ENCODE assay signal across 36 cellular contexts in the genomic region with DNA sequence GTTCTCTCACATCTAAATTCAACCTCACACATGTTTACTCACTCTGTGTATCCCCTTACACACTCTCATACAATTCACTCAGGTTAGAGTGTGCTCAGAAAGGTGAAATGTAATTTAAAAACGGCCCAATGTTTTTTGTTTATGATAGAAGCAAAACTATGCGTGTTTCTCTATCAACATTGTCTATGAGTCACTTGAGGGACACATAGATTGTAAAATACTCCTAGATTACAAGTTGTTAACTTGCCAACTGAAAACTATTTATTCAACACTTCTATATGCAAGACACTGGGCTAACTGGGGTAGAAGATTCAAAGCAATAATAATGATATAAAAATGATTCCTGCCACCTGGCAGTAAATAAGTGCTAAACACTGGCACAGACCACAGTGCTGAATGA. TPM values are rescaled to one million over a fixed set of nuclear protein-coding genes. Genes with fewer than 3 reads are reported as not detected.
"Had no signal": no experiment of that assay in that cellular context is flagged by ENCODE, and none has a peak within 500 bp of the region (broad histone marks: within the 10 kb centered on the region; RNA-seq: fewer than 3 reads in every experiment).

No MANE protein-coding gene starts in this region.

- H3K4me1 Mint-ChIP-seq: naive thymus-derived CD8-positive, alpha-beta T cell; stimulated activated naive B cell treated with anti-CD40 and anti-IgM and Interleukin-4, amounts not matched to agents 10 μg/mL and 1 μg/mL and 100 μg/mL, for 72 hours had no signal

- DNase-seq: activated CD4-positive, alpha-beta T cell treated with anti-CD3 and anti-CD28 coated beads for 4 hours; activated CD4-positive, alpha-beta T cell treated with anti-CD3 and anti-CD28 coated beads, Interleukin-2, amount 50 U/mL, for 4 hours; activated effector memory CD4-positive, alpha-beta T cell treated with Interleukin-2 at 50 U/mL for 16 hours; activated naive CD4-positive, alpha-beta T cell treated with Interleukin-2 at 50 U/mL for 16 hours; activated T-cell treated with anti-CD3 and anti-CD28 coated beads for 4 hours; cortex of kidney; effector memory CD8-positive, alpha-beta T cell; erythroblast; foreskin melanocyte; glutamatergic neuron; left cardiac atrium; mammary epithelial cell; naive thymus-derived CD8-positive, alpha-beta T cell; nucleus accumbens; pancreas; stimulated activated CD4-positive, alpha-beta T cell treated with anti-CD3 and anti-CD28 coated beads, Interleukin-1b, Interleukin-23, amount 100 ng/mL, for 48 hours; stimulated activated naive B cell treated with anti-CD40 and anti-IgM and Interleukin-4, amounts not matched to agents 10 μg/mL and 1 μg/mL and 100 μg/mL, for 72 hours; stomach; T-helper 1 cell; thyroid gland; upper lobe of left lung had no signal

- ATAC-seq: effector memory CD8-positive, alpha-beta T cell; left cardiac atrium; naive thymus-derived CD8-positive, alpha-beta T cell; pancreas; stimulated activated naive B cell treated with anti-CD40 and anti-IgM and Interleukin-4, amounts not matched to agents 10 μg/mL and 1 μg/mL and 100 μg/mL, for 72 hours had no signal

- H3K9me3 ChIP-seq: ascending aorta, pancreas, prostate gland, stomach, thyroid gland, upper lobe of left lung, vagina had no signal

- H3K27me3 ChIP-seq: ascending aorta, hepatocyte, stomach, thyroid gland, upper lobe of left lung, vagina had no signal

- H3K4me3 ChIP-seq: ascending aorta, hepatocyte, pancreas, prostate gland, smooth muscle cell, stomach, thyroid gland, upper lobe of left lung, vagina had no signal

- H3K4me1 ChIP-seq: ascending aorta, pancreas, prostate gland, stomach, thyroid gland, upper lobe of left lung, vagina had no signal

- H3K36me3 ChIP-seq: ascending aorta, pancreas, prostate gland, stomach, thyroid gland, upper lobe of left lung, vagina had no signal

- H3K27me3 Mint-ChIP-seq: activated naive CD8-positive, alpha-beta T cell; brain had no signal

- H3K4me3 Mint-ChIP-seq: activated naive CD8-positive, alpha-beta T cell; brain; effector memory CD8-positive, alpha-beta T cell; mesothelial cell of epicardium; naive thymus-derived CD8-positive, alpha-beta T cell; neural crest cell; stimulated activated naive B cell treated with anti-CD40 and anti-IgM and Interleukin-4, amounts not matched to agents 10 μg/mL and 1 μg/mL and 100 μg/mL, for 72 hours had no signal

- H3K27ac ChIP-seq: ascending aorta, hepatocyte, pancreas, prostate gland, stomach, thyroid gland, upper lobe of left lung, vagina, VCaP had no signal

- H3K27ac Mint-ChIP-seq: activated naive CD8-positive, alpha-beta T cell; brain; effector memory CD8-positive, alpha-beta T cell; mesothelial cell of epicardium; naive thymus-derived CD8-positive, alpha-beta T cell; stimulated activated naive B cell treated with anti-CD40 and anti-IgM and Interleukin-4, amounts not matched to agents 10 μg/mL and 1 μg/mL and 100 μg/mL, for 72 hours had no signal

- H3K9me3 Mint-ChIP-seq: effector memory CD8-positive, alpha-beta T cell; stimulated activated naive B cell treated with anti-CD40 and anti-IgM and Interleukin-4, amounts not matched to agents 10 μg/mL and 1 μg/mL and 100 μg/mL, for 72 hours had no signal

- H3K36me3 Mint-ChIP-seq: activated naive CD8-positive, alpha-beta T cell; brain; mesothelial cell of epicardium; naive thymus-derived CD8-positive, alpha-beta T cell; stimulated activated naive B cell treated with anti-CD40 and anti-IgM and Interleukin-4, amounts not matched to agents 10 μg/mL and 1 μg/mL and 100 μg/mL, for 72 hours had no signal

RNA-seq across cellular contexts. Expression of a gene that starts 24.6 kb away (rescaled TPM):
- total RNA-seq: ascending aorta; cardiac septum; cerebellum; hepatocyte; left cardiac atrium; liver; mammary epithelial cell; mesothelial cell of epicardium; naive thymus-derived CD8-positive, alpha-beta T cell; neural crest cell; pancreas; prostate gland; smooth muscle cell; stomach; thyroid gland; upper lobe of left lung; vagina had no signal
- polyA plus RNA-seq: adipose tissue; hepatocyte; keratinocyte; liver; mammary epithelial cell; naive thymus-derived CD8-positive, alpha-beta T cell; pancreas; smooth muscle cell; stomach had no signal
